ENCODE assay signal across 2 cellular contexts in the genomic region with DNA sequence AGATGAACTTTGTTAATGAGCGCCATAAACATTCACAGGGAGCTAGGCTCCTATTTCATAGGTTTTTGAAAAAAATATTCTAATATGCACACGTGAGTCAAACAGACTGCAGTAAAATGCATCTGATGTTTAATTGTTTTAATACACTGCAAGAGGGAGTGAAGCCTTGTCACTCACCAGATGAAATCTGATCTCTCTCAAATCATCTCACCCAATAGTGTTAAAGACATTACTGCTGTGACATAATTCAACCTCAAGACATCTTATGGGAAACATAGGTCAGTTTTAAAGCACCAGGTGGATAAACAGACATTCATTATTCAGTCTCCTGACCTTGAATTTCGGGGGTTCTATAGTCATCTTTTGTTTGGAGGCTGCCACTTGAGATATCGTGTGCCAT.
TF ChIP-seq lines count a peak whose summit lies in the region.

No MANE protein-coding gene starts in this region.

TF ChIP-seq in SK-N-SH, 30 proteins besides CTCF, POLR2A, EP300 and RAD21 (continued from another document):
- no peak for TF ChIP-seq FOSL2 (IDR thresholded peaks at IDR 0.05; ENCODE audit: borderline replicate concordance, low read depth)
TF ChIP-seq in SK-N-SH: peak in this region for 0.

TF ChIP-seq in SK-N-SH treated with all-trans-retinoic acid at 6 μM for 48 hours, 23 proteins besides CTCF, POLR2A, EP300 and RAD21 (continued from another document):
- TF ChIP-seq CSRNP3 (CRISPR knock-in tag; IDR thresholded peaks at IDR 0.05) (no peak), TOX (CRISPR knock-in tag; IDR thresholded peaks at IDR 0.05; ENCODE audit: borderline replicate concordance) (no peak), POU6F1 (CRISPR knock-in tag; IDR thresholded peaks at IDR 0.05; ENCODE audit: borderline replicate concordance, low read depth) (no peak)
- TF ChIP-seq, protein P1, sequence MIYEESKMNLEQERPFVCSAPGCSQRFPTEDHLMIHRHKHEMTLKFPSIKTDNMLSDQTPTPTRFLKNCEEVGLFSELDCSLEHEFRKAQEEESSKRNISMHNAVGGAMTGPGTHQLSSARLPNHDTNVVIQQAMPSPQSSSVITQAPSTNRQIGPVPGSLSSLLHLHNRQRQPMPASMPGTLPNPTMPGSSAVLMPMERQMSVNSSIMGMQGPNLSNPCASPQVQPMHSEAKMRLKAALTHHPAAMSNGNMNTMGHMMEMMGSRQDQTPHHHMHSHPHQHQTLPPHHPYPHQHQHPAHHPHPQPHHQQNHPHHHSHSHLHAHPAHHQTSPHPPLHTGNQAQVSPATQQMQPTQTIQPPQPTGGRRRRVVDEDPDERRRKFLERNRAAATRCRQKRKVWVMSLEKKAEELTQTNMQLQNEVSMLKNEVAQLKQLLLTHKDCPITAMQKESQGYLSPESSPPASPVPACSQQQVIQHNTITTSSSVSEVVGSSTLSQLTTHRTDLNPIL (CRISPR knock-in tag; IDR thresholded peaks at IDR 0.05; ENCODE audit: low read depth), result no peak
